Comparison of ENCODE assay signal across 19 cellular contexts in the genomic region with DNA sequence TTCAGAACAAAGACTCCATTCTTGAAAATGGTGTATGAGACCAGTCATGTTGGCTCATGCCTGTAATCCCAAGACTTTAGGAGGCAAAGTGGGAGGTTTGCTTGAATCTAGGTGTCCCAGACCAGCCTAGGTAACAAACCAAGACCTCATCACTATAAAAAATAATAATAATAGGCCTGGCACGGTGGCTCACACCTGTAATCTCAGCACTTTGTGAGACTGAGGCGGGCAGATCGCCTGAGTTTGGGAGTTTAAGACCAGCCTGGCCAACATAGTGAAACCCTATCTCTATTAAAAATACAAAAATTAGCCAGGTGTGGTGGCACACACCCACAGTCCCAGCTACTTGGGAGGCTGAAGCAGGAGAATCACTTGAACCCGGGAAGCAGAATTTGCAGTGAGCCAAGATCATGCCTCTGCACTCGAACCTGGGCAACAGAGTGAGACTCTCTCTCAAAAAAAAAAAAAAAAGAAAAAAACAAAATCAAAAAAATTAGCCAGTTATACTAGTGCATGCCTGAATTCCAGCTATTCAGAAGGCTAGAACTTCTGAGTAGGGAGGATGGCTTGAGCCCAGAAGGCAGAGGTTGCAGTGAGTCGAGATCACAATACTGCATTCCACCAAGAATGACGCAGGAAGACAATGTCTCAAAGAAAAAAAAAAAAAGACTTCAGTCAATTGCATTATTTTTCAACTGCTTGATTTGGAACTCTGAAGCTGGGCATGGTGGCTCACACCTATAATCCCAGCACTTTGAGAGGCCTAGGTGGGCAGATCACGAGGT. TPM values are rescaled to one million over a fixed set of nuclear protein-coding genes. Genes with fewer than 3 reads are reported as not detected.
"Had no signal": no experiment of that assay in that cellular context is flagged by ENCODE, and none has a peak within 500 bp of the region (broad histone marks: within the 10 kb centered on the region; RNA-seq: fewer than 3 reads in every experiment).

No MANE protein-coding gene starts in this region.

RNA-seq across cellular contexts. Expression of gene PRAMEF18, which starts 1.5 kb away (rescaled TPM):
- total RNA-seq: heart left ventricle, kidney, left colon, left ventricle myocardium inferior, lower leg skin, lung microvascular endothelial cell, natural killer cell, osteoblast, progenitor cell of endocrine pancreas, pulmonary artery endothelial cell, renal cortical epithelial cell, right cardiac atrium, sigmoid colon, thyroid gland, transverse colon had no signal
- polyA plus RNA-seq: heart left ventricle, immature natural killer cell, neural cell, right cardiac atrium, sigmoid colon, small intestine had no signal

RNA-seq across cellular contexts. Expression of gene PRAMEF13, which starts 26.3 kb away (rescaled TPM):
- total RNA-seq: heart left ventricle, kidney, left colon, left ventricle myocardium inferior, lower leg skin, lung microvascular endothelial cell, natural killer cell, osteoblast, progenitor cell of endocrine pancreas, pulmonary artery endothelial cell, renal cortical epithelial cell, right cardiac atrium, sigmoid colon, testis, thyroid gland, transverse colon had no signal
- polyA plus RNA-seq: heart left ventricle, immature natural killer cell, neural cell, right cardiac atrium, sigmoid colon, small intestine had no signal

RNA-seq across cellular contexts. Expression of gene PRAMEF5, which starts 26.5 kb away (rescaled TPM):
- total RNA-seq: heart left ventricle, kidney, left colon, left ventricle myocardium inferior, lower leg skin, lung microvascular endothelial cell, natural killer cell, osteoblast, progenitor cell of endocrine pancreas, pulmonary artery endothelial cell, renal cortical epithelial cell, right cardiac atrium, sigmoid colon, testis, thyroid gland, transverse colon had no signal
- polyA plus RNA-seq: heart left ventricle, immature natural killer cell, neural cell, right cardiac atrium, sigmoid colon, small intestine had no signal

RNA-seq across cellular contexts. Expression of gene PRAMEF9, which starts 55.8 kb away (rescaled TPM):
- total RNA-seq: heart left ventricle, kidney, left colon, left ventricle myocardium inferior, lower leg skin, lung microvascular endothelial cell, natural killer cell, osteoblast, progenitor cell of endocrine pancreas, pulmonary artery endothelial cell, renal cortical epithelial cell, right cardiac atrium, sigmoid colon, testis, thyroid gland, transverse colon had no signal
- polyA plus RNA-seq: heart left ventricle, immature natural killer cell, neural cell, right cardiac atrium, sigmoid colon, small intestine had no signal

RNA-seq across cellular contexts. Expression of gene PRAMEF8, which starts 57.5 kb away (rescaled TPM):
- total RNA-seq: heart left ventricle, kidney, left colon, left ventricle myocardium inferior, lower leg skin, lung microvascular endothelial cell, natural killer cell, progenitor cell of endocrine pancreas, pulmonary artery endothelial cell, renal cortical epithelial cell, right cardiac atrium, sigmoid colon, thyroid gland, transverse colon had no signal
- polyA plus RNA-seq: heart left ventricle, immature natural killer cell, neural cell, right cardiac atrium, sigmoid colon, small intestine had no signal
